Comparison of ENCODE assay signal across 8 cellular contexts in genomic region chr5:135230326-135230925, GRCh38.
DNase-seq lines count a peak whose midpoint lies in the region; ATAC-seq and TF ChIP-seq lines count a peak whose summit lies in the region.

No MANE protein-coding gene starts in this region.

- no peaks in the 10 kb centered on the region for H3K9me3 Mint-ChIP-seq in activated CD4-positive, alpha-beta memory T cell treated with anti-CD3 and anti-CD28 coated beads for 36 hours
- no peaks in the 10 kb centered on the region for H3K9me3 Mint-ChIP-seq in activated CD4-positive, alpha-beta memory T cell treated with anti-CD3 and anti-CD28 coated beads, Interleukin-2, amount 10 ng/mL, durations not matched to agents 7 days and 5 days

- no peaks in the 10 kb centered on the region for H3K9me3 ChIP-seq in body of pancreas
- no peaks in the 10 kb centered on the region for H3K9me3 ChIP-seq in transverse colon

- no peaks in the 10 kb centered on the region for H3K36me3 Mint-ChIP-seq in activated CD4-positive, alpha-beta memory T cell treated with anti-CD3 and anti-CD28 coated beads for 36 hours
- no peaks in the 10 kb centered on the region for H3K36me3 Mint-ChIP-seq in activated CD4-positive, alpha-beta memory T cell treated with anti-CD3 and anti-CD28 coated beads, Interleukin-2, amount 10 ng/mL, durations not matched to agents 7 days and 5 days (ENCODE audit: low read depth)

- H3K27ac Mint-ChIP-seq in activated CD4-positive, alpha-beta memory T cell treated with anti-CD3 and anti-CD28 coated beads for 36 hours, result no peak overlapping the region
- H3K27ac Mint-ChIP-seq in activated CD4-positive, alpha-beta memory T cell treated with anti-CD3 and anti-CD28 coated beads, Interleukin-2, amount 10 ng/mL, durations not matched to agents 7 days and 5 days, result no peak overlapping the region

- H3K36me3 ChIP-seq in body of pancreas (replicated peaks in 1 of 2; ENCODE audit: insufficient read depth in 1 of 2, low read depth in 2 of 2) (no peaks in the 10 kb centered on the region), transverse colon (no peaks in the 10 kb centered on the region)

- CTCF ChIA-PET in activated CD4-positive, alpha-beta memory T cell treated with anti-CD3 and anti-CD28 coated beads for 36 hours (lab: Charles Lee), result no interaction called here
- CTCF ChIA-PET in activated CD4-positive, alpha-beta memory T cell treated with anti-CD3 and anti-CD28 coated beads, Interleukin-2, amount 10 ng/mL, durations not matched to agents 7 days and 5 days (lab: Charles Lee), result no interaction called here

- TF ChIP-seq CTCF in body of pancreas (IDR thresholded peaks at IDR 0.05) (no peak), transverse colon (IDR thresholded peaks at IDR 0.05) (no peak)

- in situ Hi-C loops in transverse colon (cut with MboI; ENCODE audit: low pct_ligation_motif_present in 1 of 4, low pct_unique_long_range_greater_than_20kb in 1 of 4, low sequenced_read_pairs in 3 of 4), result no loop called here

- intact Hi-C loops in activated CD4-positive, alpha-beta memory T cell treated with anti-CD3 and anti-CD28 coated beads for 36 hours (cut with micrococcal nuclease), result no loop called here
- intact Hi-C loops in body of pancreas (cut with DNase I) (no loop called here), transverse colon (cut with DNase I; ENCODE audit: low total_unique reads) (no loop called here)

- no peak overlapping the region for H3K4me3 ChIP-seq in body of pancreas
- H3K4me3 ChIP-seq in transverse colon, result no peak overlapping the region

- 78 to 86% methylated on average over 6 to 12 of the region's 12 CpGs for WGBS in body of pancreas, 2 donors
- 75% methylated on average over 12 of the region's 12 CpGs; no CpG with 5 or more reads in 1 of the 2 donors for WGBS in transverse colon (ENCODE audit: low coverage in 1 of 2), 2 donors

- H3K4me3 Mint-ChIP-seq in activated CD4-positive, alpha-beta memory T cell treated with anti-CD3 and anti-CD28 coated beads for 36 hours, result no peak overlapping the region
- no peak overlapping the region for H3K4me3 Mint-ChIP-seq in activated CD4-positive, alpha-beta memory T cell treated with anti-CD3 and anti-CD28 coated beads, Interleukin-2, amount 10 ng/mL, durations not matched to agents 7 days and 5 days

- no peak for TF ChIP-seq EP300 in transverse colon (IDR thresholded peaks at IDR 0.05; ENCODE audit: low read depth)

- peak; percentile 48 for ATAC-seq in body of pancreas
- ATAC-seq in GM18502 (IDR thresholded peaks at IDR 0.05; ENCODE audit: poor library complexity, unreplicated experiment), result no peak
- ATAC-seq in HG03039 (IDR thresholded peaks at IDR 0.05; ENCODE audit: unreplicated experiment), result no peak

- DNase-seq in activated CD4-positive, alpha-beta memory T cell treated with anti-CD3 and anti-CD28 coated beads for 36 hours, result peak; percentile 20
- DNase-seq in activated CD4-positive, alpha-beta memory T cell treated with anti-CD3 and anti-CD28 coated beads, Interleukin-2, amount 10 ng/mL, durations not matched to agents 7 days and 5 days, result no peak
- peak in 2 of 4 donors; percentile 21 to 30 for DNase-seq in body of pancreas
- peak; percentile 35 for DNase-seq in transverse colon
- no peak for DNase-seq in activated effector memory CD4-positive, alpha-beta T cell treated with anti-CD3 and anti-CD28 coated beads, Interleukin-2, amount 50 U/mL, for 16 hours

- H3K27me3 ChIP-seq in body of pancreas (no peaks in the 10 kb centered on the region), layer of hippocampus (ENCODE audit: control insufficient read depth, insufficient read depth, low read length) (no peaks in the 10 kb centered on the region), transverse colon (no peaks in the 10 kb centered on the region)

- H3K27ac ChIP-seq in body of pancreas, result no peak overlapping the region
- peak overlapping the region; percentile 13 for H3K27ac ChIP-seq in layer of hippocampus (ENCODE audit: low read depth, low read length)
- peak overlapping the region in 3 of 4 donors; percentile 0 to 35 (median 23) for H3K27ac ChIP-seq in transverse colon

- TF ChIP-seq POLR2A in body of pancreas (IDR thresholded peaks at IDR 0.05) (no peak), transverse colon (IDR thresholded peaks at IDR 0.05) (no peak)

- H3K4me1 ChIP-seq in body of pancreas (no peaks in the 10 kb centered on the region), transverse colon (peaks cover 9 to 15% (median 12%) of the 10 kb centered on the region in 4 donors)

- POLR2A ChIA-PET in activated CD4-positive, alpha-beta memory T cell treated with anti-CD3 and anti-CD28 coated beads for 36 hours (lab: Charles Lee), result no interaction called here
- POLR2A ChIA-PET in activated CD4-positive, alpha-beta memory T cell treated with anti-CD3 and anti-CD28 coated beads, Interleukin-2, amount 10 ng/mL, durations not matched to agents 7 days and 5 days (lab: Charles Lee), result no interaction called here

- peaks cover 1% of the 10 kb centered on the region for H3K27me3 Mint-ChIP-seq in activated CD4-positive, alpha-beta memory T cell treated with anti-CD3 and anti-CD28 coated beads for 36 hours
- H3K27me3 Mint-ChIP-seq in activated CD4-positive, alpha-beta memory T cell treated with anti-CD3 and anti-CD28 coated beads, Interleukin-2, amount 10 ng/mL, durations not matched to agents 7 days and 5 days, result peaks cover 13% of the 10 kb centered on the region

- no peaks in the 10 kb centered on the region for H3K4me1 Mint-ChIP-seq in activated CD4-positive, alpha-beta memory T cell treated with anti-CD3 and anti-CD28 coated beads for 36 hours (ENCODE audit: low read depth)
- no peaks in the 10 kb centered on the region for H3K4me1 Mint-ChIP-seq in activated CD4-positive, alpha-beta memory T cell treated with anti-CD3 and anti-CD28 coated beads, Interleukin-2, amount 10 ng/mL, durations not matched to agents 7 days and 5 days

Comparison
In these comparisons a context has a peak if more than half of its experiments do, and no peak if none do; other contexts are left out.
1. DNase-seq: peak in activated CD4-positive, alpha-beta memory T cell treated with anti-CD3 and anti-CD28 coated beads for 36 hours (single experiment) and transverse colon (single experiment); none in activated CD4-positive, alpha-beta memory T cell treated with anti-CD3 and anti-CD28 coated beads, Interleukin-2, amount 10 ng/mL, durations not matched to agents 7 days and 5 days (single experiment) and activated effector memory CD4-positive, alpha-beta T cell treated with anti-CD3 and anti-CD28 coated beads, Interleukin-2, amount 50 U/mL, for 16 hours (single experiment).
2. H3K27ac ChIP-seq: peak in layer of hippocampus (single experiment) and transverse colon (3 of 4); none in body of pancreas (0 of 4).